In genomic region chr2:117958186-117958585, GRCh38 we compare ENCODE assay signal across 15 cellular contexts. TPM values are rescaled to one million over a fixed set of nuclear protein-coding genes. Genes with fewer than 3 reads are reported as not detected.
DNase-seq lines count a peak whose midpoint lies in the region; ATAC-seq, FAIRE-seq and TF ChIP-seq lines count a peak whose summit lies in the region.
"Had no signal": no experiment of that assay in that cellular context is flagged by ENCODE, and none has a peak within 500 bp of the region (broad histone marks: within the 10 kb centered on the region; RNA-seq: fewer than 3 reads in every experiment).

No MANE protein-coding gene starts in this region.

- H3K79me2 ChIP-seq in PC-9 (ENCODE audit: low read depth): no peaks in the 10 kb centered on the region

- peaks cover 11% of the 10 kb centered on the region for H3K4me1 Mint-ChIP-seq in CD14-positive monocyte
- no peaks in the 10 kb centered on the region for H3K4me1 Mint-ChIP-seq in naive thymus-derived CD4-positive, alpha-beta T cell

- CTCF ChIA-PET in PC-9 (lab: Charles Lee): no interaction called here
- CTCF ChIA-PET in naive thymus-derived CD4-positive, alpha-beta T cell (lab: Charles Lee): no interaction called here

- peak overlapping the region; percentile 45 for H3K4me2 ChIP-seq in PC-9

- H3K4me3 ChIP-seq in PC-9 (no peak overlapping the region), pancreas (no peak overlapping the region)
- no peak overlapping the region for H3K4me3 ChIP-seq in naive thymus-derived CD4-positive, alpha-beta T cell (ENCODE audit: low read length)
- H3K4me3 ChIP-seq: heart left ventricle, SK-N-MC had no signal

- peaks cover 25% of the 10 kb centered on the region for H3K4me1 ChIP-seq in PC-9 (replicated peaks; ENCODE audit: insufficient read depth)
- H3K4me1 ChIP-seq in pancreas: no peaks in the 10 kb centered on the region
- H3K4me1 ChIP-seq in naive thymus-derived CD4-positive, alpha-beta T cell (ENCODE audit: control insufficient read depth in 2 of 2, insufficient read depth in 2 of 2, low read length in 2 of 2): no peaks in the 10 kb centered on the region

- BruUV-seq in PC-9 (replicated peaks; lab: Mats Ljungman, UMichigan): no TSS peak

- 45 to 48% methylated on average over 5 of the region's 5 CpGs for WGBS in pancreas, 2 donors

- no peaks in the 10 kb centered on the region for H3K9me2 ChIP-seq in PC-9 (ENCODE audit: insufficient read depth)

- H3K9me3 ChIP-seq in PC-9 (ENCODE audit: insufficient read depth, low read depth) (no peaks in the 10 kb centered on the region), pancreas (no peaks in the 10 kb centered on the region)
- H3K9me3 ChIP-seq in naive thymus-derived CD4-positive, alpha-beta T cell (ENCODE audit: control insufficient read depth in 2 of 3, low read length in 3 of 3): no peaks in the 10 kb centered on the region
- H3K9me3 ChIP-seq: heart left ventricle had no signal

- FAIRE-seq in pancreas (lab: Jason Lieb, UNC): no peak
- FAIRE-seq: GM19239 had no signal

- no peak overlapping the region for H2AFZ ChIP-seq in PC-9

- peak overlapping the region; percentile 48 for H3K27ac ChIP-seq in PC-9
- H3K27ac ChIP-seq in epithelial cell of prostate: peak overlapping the region; percentile 54
- H3K27ac ChIP-seq in pancreas: no peak overlapping the region
- no peak overlapping the region for H3K27ac ChIP-seq in naive thymus-derived CD4-positive, alpha-beta T cell (ENCODE audit: low read depth, low read length)
- H3K27ac ChIP-seq: heart left ventricle, SK-N-MC had no signal

- TF ChIP-seq CTCF in CD14-positive monocyte (IDR thresholded peaks at IDR 0.05): no peak
- TF ChIP-seq CTCF in PC-9 (conservative IDR thresholded peaks at IDR 0.05): no peak
- no peak for TF ChIP-seq CTCF in pancreas (IDR thresholded peaks at IDR 0.05)

- DNase-seq in CD14-positive monocyte (ENCODE audit: low spot score) (no peak), PC-9 (peak; percentile 16 to 98), epithelial cell of prostate (ENCODE audit: low read depth, low spot score) (peak; percentile 20), pancreas (no peak), middle frontal gyrus (ENCODE audit: extremely low spot score, low spot score) (no peak)
- DNase-seq in naive thymus-derived CD4-positive, alpha-beta T cell: no peak
- DNase-seq: activated CD4-positive, alpha-beta T cell treated with anti-CD3 and anti-CD28 coated beads for 48 hours; activated effector memory CD4-positive, alpha-beta T cell treated with Interleukin-2 at 50 U/mL for 16 hours; heart left ventricle; NCI-H524 treated with DMSO at 0.1 percent for 48 hours had no signal

- peaks cover 42% of the 10 kb centered on the region for H4K20me1 ChIP-seq in PC-9 (ENCODE audit: insufficient read depth)

- H3F3A ChIP-seq in PC-9 (ENCODE audit: insufficient read depth, low read depth): peaks cover 38% of the 10 kb centered on the region

- H3K9me3 Mint-ChIP-seq in CD14-positive monocyte: no peaks in the 10 kb centered on the region
- no peaks in the 10 kb centered on the region for H3K9me3 Mint-ChIP-seq in naive thymus-derived CD4-positive, alpha-beta T cell
- H3K9me3 Mint-ChIP-seq: type B pancreatic cell had no signal

- H3K27me3 ChIP-seq in PC-9 (ENCODE audit: insufficient read depth, low read depth) (no peaks in the 10 kb centered on the region), pancreas (no peaks in the 10 kb centered on the region)
- H3K27me3 ChIP-seq in naive thymus-derived CD4-positive, alpha-beta T cell (ENCODE audit: control insufficient read depth in 2 of 2, insufficient read depth in 2 of 2, low read length in 2 of 2): no peaks in the 10 kb centered on the region
- H3K27me3 ChIP-seq: heart left ventricle had no signal

- peaks cover 0 to 2% (median 0%) of the 10 kb centered on the region in 3 donors for H3K27me3 Mint-ChIP-seq in CD14-positive monocyte (ENCODE audit: low read depth in 3 of 3)
- H3K27me3 Mint-ChIP-seq in naive thymus-derived CD4-positive, alpha-beta T cell: no peaks in the 10 kb centered on the region
- H3K27me3 Mint-ChIP-seq: type B pancreatic cell had no signal

- intact Hi-C loops in CD14-positive monocyte (cut with micrococcal nuclease) (loop anchor here in 1 of 2 donors (5.0 kb wide), 1 partner anchor 44 kb away; no protein-coding TSS in a partner anchor), PC-9 (cut with micrococcal nuclease; ENCODE audit: unreplicated experiment) (no loop called here), pancreas (cut with DNase I) (no loop called here)
- intact Hi-C loops in naive thymus-derived CD4-positive, alpha-beta T cell (cut with micrococcal nuclease): loop anchor here in 1 of 2 donors (10.0 kb wide), 1 partner anchor 143 kb away; the partner anchor contains the start of gene DDX18

- peak overlapping the region in 6 of 7 donors; percentile 16 to 79 (median 42) for H3K27ac Mint-ChIP-seq in CD14-positive monocyte
- no peak overlapping the region for H3K27ac Mint-ChIP-seq in naive thymus-derived CD4-positive, alpha-beta T cell
- H3K27ac Mint-ChIP-seq: type B pancreatic cell had no signal

- H3K36me3 Mint-ChIP-seq in CD14-positive monocyte: peaks cover 78 to 82% of the 10 kb centered on the region in 2 donors
- peaks cover 23 to 69% (median 37%) of the 10 kb centered on the region in 5 donors for H3K36me3 Mint-ChIP-seq in naive thymus-derived CD4-positive, alpha-beta T cell

- ATAC-seq in pancreas: peak in 3 of 4 donors; percentile 30 to 54 (median 46)
- no peak for ATAC-seq in HG03175 (IDR thresholded peaks at IDR 0.05; ENCODE audit: unreplicated experiment)
- ATAC-seq in naive thymus-derived CD4-positive, alpha-beta T cell: no peak
- no peak for ATAC-seq in GM21390 (IDR thresholded peaks at IDR 0.05; ENCODE audit: unreplicated experiment)

- POLR2A ChIA-PET in PC-9 (lab: Charles Lee; ENCODE audit: unreplicated experiment): interaction anchor here (0.6 kb wide), 1 partner anchor 31 kb away, joined by 6 read pairs; no protein-coding TSS in a partner anchor
- POLR2A ChIA-PET in naive thymus-derived CD4-positive, alpha-beta T cell (lab: Charles Lee): no interaction called here

- H3K36me3 ChIP-seq in PC-9 (ENCODE audit: low read depth) (peaks cover 49% of the 10 kb centered on the region), pancreas (peaks cover 0 to 35% (median 0%) of the 10 kb centered on the region in 3 donors)
- peaks cover 9 to 81% (median 16%) of the 10 kb centered on the region in 3 experiments for H3K36me3 ChIP-seq in naive thymus-derived CD4-positive, alpha-beta T cell (ENCODE audit: control insufficient read depth in 2 of 3, insufficient read depth in 3 of 3, low read length in 3 of 3)

- H3K4me3 Mint-ChIP-seq in CD14-positive monocyte: no peak overlapping the region
- no peak overlapping the region for H3K4me3 Mint-ChIP-seq in naive thymus-derived CD4-positive, alpha-beta T cell
- H3K4me3 Mint-ChIP-seq: type B pancreatic cell had no signal

RNA-seq across cellular contexts. Expression of gene CCDC93, which starts 55.7 kb away (rescaled TPM):
- 1 to 10 TPM; 2.5 to 5.8 TPM for polyA plus RNA-seq in CD14-positive monocyte
- 29.7 and 31.3 TPM in 2 replicates for total RNA-seq in PC-9 (2021)
- 10 to 100 TPM; 12.6 to 28.6 (median 17.0) TPM for total RNA-seq in pancreas
- 10 to 100 TPM in 1 of 2 donors, 1 to 10 TPM in 1; 8.2 to 18.8 TPM for polyA plus RNA-seq in pancreas
- total RNA-seq in naive thymus-derived CD4-positive, alpha-beta T cell: 10 to 100 TPM; 34.8 to 73.9 (median 51.5) TPM
- 1 to 10 TPM; 5.9 to 8.0 TPM for polyA plus RNA-seq in naive thymus-derived CD4-positive, alpha-beta T cell

Comparison
In these comparisons a context has a peak if more than half of its experiments do, and no peak if none do; other contexts are left out.
1. DNase-seq: peak in PC-9 (2 of 2) and epithelial cell of prostate (single experiment); none in CD14-positive monocyte (single experiment), pancreas (0 of 6), naive thymus-derived CD4-positive, alpha-beta T cell (0 of 9) and middle frontal gyrus (single experiment).
2. H3K27ac Mint-ChIP-seq: peak in CD14-positive monocyte (6 of 7); none in naive thymus-derived CD4-positive, alpha-beta T cell (0 of 9).
3. H3K27ac ChIP-seq: peak in PC-9 (single experiment) and epithelial cell of prostate (single experiment); none in pancreas (0 of 4) and naive thymus-derived CD4-positive, alpha-beta T cell (single experiment).
4. ATAC-seq: peak in pancreas (3 of 4); none in HG03175 (single experiment), naive thymus-derived CD4-positive, alpha-beta T cell (single experiment) and GM21390 (single experiment).